ENCODE assay signal across 18 cellular contexts in genomic region chr16:15803608-15804007, GRCh38. TPM values are rescaled to one million over a fixed set of nuclear protein-coding genes. Genes with fewer than 3 reads are reported as not detected.
DNase-seq lines count a peak whose midpoint lies in the region; ATAC-seq and TF ChIP-seq lines count a peak whose summit lies in the region.
"Had no signal": no experiment of that assay in that cellular context is flagged by ENCODE, and none has a peak within 500 bp of the region (broad histone marks: within the 10 kb centered on the region; RNA-seq: fewer than 3 reads in every experiment).

No MANE protein-coding gene starts in this region.

- H3K36me3 ChIP-seq in muscle layer of colon (ENCODE audit: insufficient read depth, low read length) (peaks cover 70% of the 10 kb centered on the region), uterus (no peaks in the 10 kb centered on the region)

- intact Hi-C loops in sciatic nerve (cut with DNase I), result no loop called here
- intact Hi-C loops in uterus (cut with DNase I; ENCODE audit: low total_unique reads), result no loop called here

- TF ChIP-seq CTCF in coronary artery (IDR thresholded peaks at IDR 0.05) (no peak), uterus (IDR thresholded peaks at IDR 0.05) (no peak)

- peak overlapping the region; percentile 55 to 88 for H3K27ac ChIP-seq in coronary artery
- H3K27ac ChIP-seq in muscle layer of colon (ENCODE audit: low read depth, low read length), result peak overlapping the region; percentile 71
- peak overlapping the region; percentile 65 to 67 for H3K27ac ChIP-seq in uterus

- no peaks in the 10 kb centered on the region for H3K9me3 ChIP-seq in muscle layer of colon (ENCODE audit: low read length)
- no peaks in the 10 kb centered on the region for H3K9me3 ChIP-seq in uterus

- no peak overlapping the region for H3K9ac ChIP-seq in muscle layer of colon (ENCODE audit: low read length)

- peak; percentile 50 for ATAC-seq in sciatic nerve

- H3K27me3 ChIP-seq in muscle layer of colon (ENCODE audit: control insufficient read depth in 1 of 2, insufficient read depth in 2 of 2, low read length in 2 of 2) (no peaks in the 10 kb centered on the region), uterus (no peaks in the 10 kb centered on the region)

- H3K4me1 ChIP-seq in muscle layer of colon (ENCODE audit: insufficient read depth, low read length) (peaks cover 83% of the 10 kb centered on the region), uterus (peaks cover 10 to 17% of the 10 kb centered on the region in 2 donors)

- H3K4me3 ChIP-seq in coronary artery (peak overlapping the region; percentile 11), muscle layer of colon (ENCODE audit: low read depth in 1 of 2, low read length in 2 of 2) (no peak overlapping the region), uterus (no peak overlapping the region)

- TF ChIP-seq POLR2A in uterus (IDR thresholded peaks at IDR 0.05), result peak in 1 of 2 donors; percentile 6

- no peak for DNase-seq in coronary artery (ENCODE audit: low spot score)
- DNase-seq in sciatic nerve (ENCODE audit: low spot score), result no peak
- peak; percentile 69 to 71 for DNase-seq in uterus
- DNase-seq in LoVo (ENCODE audit: low spot score), result no peak
- no peak for DNase-seq in OCI-M2 (lab: John Stamatoyannopoulos, UW; ENCODE audit: unreplicated experiment)
- DNase-seq in NCI-H2081 (lab: John Stamatoyannopoulos, UW), result no peak
- DNase-seq: ACHN, AML-193, COR-L47, DMS153, KBM-7, NCI-H146, NCI-H2107, NCI-H226, NCI-H524 treated with DMSO at 0.1 percent for 48 hours, SHP77 had no signal

RNA-seq across cellular contexts. Expression of gene MYH11, which starts 53.2 kb away (rescaled TPM):
- 53.9 TPM for total RNA-seq in sciatic nerve
- 1,000 to 10,000 TPM in 2 of 4 donors, 100 to 1,000 TPM in 2; 447 to 1,893 (median 822) TPM for total RNA-seq in uterus
- total RNA-seq: M059J had no signal

Comparison
In these comparisons a context has a peak if more than half of its experiments do, and no peak if none do; other contexts are left out.
1. DNase-seq: peak in uterus (2 of 2); none in coronary artery (single experiment), sciatic nerve (single experiment), LoVo (single experiment), OCI-M2 (single experiment) and NCI-H2081 (0 of 2).
2. Peak in every context shown above with its lines, with median percentiles within 50 percentile points of each other: H3K27ac ChIP-seq.